24 cellular contexts compared by ENCODE assay signal in genomic region chr2:45293182-45293581, GRCh38.
DNase-seq lines count a peak whose midpoint lies in the region; ATAC-seq and TF ChIP-seq lines count a peak whose summit lies in the region.
"Had no signal": no experiment of that assay in that cellular context is flagged by ENCODE, and none has a peak within 500 bp of the region (broad histone marks: within the 10 kb centered on the region; RNA-seq: fewer than 3 reads in every experiment).

No MANE protein-coding gene starts in this region.

- no peaks in the 10 kb centered on the region for H4K20me1 ChIP-seq in mammary epithelial cell (ENCODE audit: insufficient read depth, low read length)

- no peaks in the 10 kb centered on the region for H3K36me3 ChIP-seq in mammary epithelial cell (ENCODE audit: insufficient read depth, low read length)
- H3K36me3 ChIP-seq: heart right ventricle, SJCRH30, upper lobe of left lung had no signal

- DNase-seq in LNCaP clone FGC (ENCODE audit: low read depth), result peak; percentile 30
- DNase-seq in cardiac fibroblast (ENCODE audit: low read depth in 2 of 2), result peak; percentile 48 to 69
- peak; percentile 44 for DNase-seq in left kidney (ENCODE audit: low read depth, low spot score)
- no peak for DNase-seq in mammary epithelial cell
- no peak for DNase-seq in iPS-NIHi7 (ENCODE audit: extremely low spot score)
- DNase-seq: activated effector memory CD4-positive, alpha-beta T cell treated with Interleukin-2 at 50 U/mL for 16 hours; activated naive CD8-positive, alpha-beta T cell treated with anti-CD3 and anti-CD28 coated beads for 36 hours; dorsolateral prefrontal cortex; heart right ventricle; left cardiac atrium; NCI-H1105; NCI-H1930; NCI-H526 treated with DMSO at 0.1 percent for 48 hours; SJCRH30; stimulated activated CD4-positive, alpha-beta T cell treated with anti-CD3 and anti-CD28 coated beads, Interleukin-12 subunit alpha, Interleukin-12 subunit beta, amount 100 ng/mL, for 4 hours; stimulated activated CD4-positive, alpha-beta T cell treated with anti-CD3 and anti-CD28 coated beads, Interleukin-4, amount 100 ng/mL, for 24 hours; T-helper 1 cell; upper lobe of left lung had no signal

- 32% methylated on average over 5 of the region's 5 CpGs for WGBS in mammary epithelial cell (ENCODE audit: low coverage, missing lambda C conversion rate)

- H3K27me3 ChIP-seq in mammary epithelial cell (ENCODE audit: insufficient read depth, low read length), result peaks cover 4% of the 10 kb centered on the region
- H3K27me3 ChIP-seq: upper lobe of left lung had no signal

- no peak overlapping the region for H3K9ac ChIP-seq in mammary epithelial cell (ENCODE audit: insufficient read depth, low read length)

- no peak overlapping the region for H2AFZ ChIP-seq in mammary epithelial cell (ENCODE audit: low read depth, low read length)

- in situ Hi-C loops in mammary epithelial cell (cut with MboI; ENCODE audit: low sequenced_read_pairs in 2 of 2), result no loop called here

- H3K27ac ChIP-seq in C4-2B (peak overlapping the region; percentile 42), mammary epithelial cell (ENCODE audit: insufficient read depth, low read depth, low read length) (no peak overlapping the region)
- H3K27ac ChIP-seq: dorsolateral prefrontal cortex, heart right ventricle, SJCRH30, upper lobe of left lung had no signal

- H3K4me3 ChIP-seq in LNCaP clone FGC (ENCODE audit: low read depth, low read length) (no peak overlapping the region), cardiac fibroblast (replicated peaks in 1 of 2; ENCODE audit: low read depth in 2 of 2, low read length in 2 of 2) (no peak overlapping the region), mammary epithelial cell (replicated peaks in 1 of 3; ENCODE audit: insufficient read depth in 1 of 3, low read depth in 2 of 3, low read length in 3 of 3) (no peak overlapping the region)
- H3K4me3 ChIP-seq: dorsolateral prefrontal cortex, heart right ventricle, K562, SJCRH30, upper lobe of left lung had no signal

- dilution Hi-C loops in mammary epithelial cell (cut with HindIII; ENCODE audit: low sequenced_read_pairs), result no loop called here

- no peak overlapping the region for H3K4me2 ChIP-seq in mammary epithelial cell (ENCODE audit: insufficient read depth, low read depth, low read length)

- BruUV-seq in mammary epithelial cell (replicated peaks; lab: Mats Ljungman, UMichigan), result no TSS peak

- intact Hi-C loops in mammary epithelial cell (cut with micrococcal nuclease), result no loop called here

- no peaks in the 10 kb centered on the region for H3K4me1 ChIP-seq in mammary epithelial cell (ENCODE audit: insufficient read depth, low read length)
- H3K4me1 ChIP-seq: heart right ventricle, SJCRH30, upper lobe of left lung had no signal

- H3K9me3 ChIP-seq in mammary epithelial cell (replicated peaks; ENCODE audit: insufficient read depth, low read length), result no peaks in the 10 kb centered on the region
- H3K9me3 ChIP-seq: heart right ventricle, SJCRH30, upper lobe of left lung had no signal

- no peak for TF ChIP-seq CTCF in C4-2B (conservative IDR thresholded peaks at IDR 0.05)
- TF ChIP-seq CTCF in LNCaP clone FGC (IDR thresholded peaks at IDR 0.05; ENCODE audit: control insufficient read depth, extremely low read depth, insufficient read depth), result no peak
- TF ChIP-seq CTCF in cardiac fibroblast (IDR thresholded peaks at IDR 0.05; ENCODE audit: low read depth, low read length), result no peak
- TF ChIP-seq CTCF in mammary epithelial cell (conservative IDR thresholded peaks at IDR 0.05 in 1 of 2, IDR thresholded peaks at IDR 0.05 in 1 of 2; ENCODE audit: extremely low read depth in 1 of 2, insufficient read depth in 1 of 2, low read depth in 1 of 2, low read length in 2 of 2), result no peak

- H3K79me2 ChIP-seq in mammary epithelial cell (ENCODE audit: insufficient read depth, low read length), result no peaks in the 10 kb centered on the region

- ATAC-seq in HG03378 (IDR thresholded peaks at IDR 0.05; ENCODE audit: unreplicated experiment) (no peak), GM21367 (IDR thresholded peaks at IDR 0.05; ENCODE audit: unreplicated experiment) (no peak)
- ATAC-seq: heart right ventricle; K562; left cardiac atrium; sciatic nerve; stimulated activated effector memory CD8-positive, alpha-beta T cell treated with anti-CD3 and anti-CD28 coated beads, Interleukin-12 subunit alpha, Interleukin-12 subunit beta, amount 100 ng/mL, for 72 hours had no signal

- CTCF ChIA-PET in mammary epithelial cell (lab: Charles Lee; ENCODE audit: low non-redundant PET), result no interaction called here

Comparison
In these comparisons a context has a peak if more than half of its experiments do, and no peak if none do; other contexts are left out.
1. DNase-seq: peak in LNCaP clone FGC (single experiment), cardiac fibroblast (2 of 2) and left kidney (single experiment); none in mammary epithelial cell (single experiment) and iPS-NIHi7 (single experiment).